Comparison of ENCODE assay signal across 14 cellular contexts in the genomic region with DNA sequence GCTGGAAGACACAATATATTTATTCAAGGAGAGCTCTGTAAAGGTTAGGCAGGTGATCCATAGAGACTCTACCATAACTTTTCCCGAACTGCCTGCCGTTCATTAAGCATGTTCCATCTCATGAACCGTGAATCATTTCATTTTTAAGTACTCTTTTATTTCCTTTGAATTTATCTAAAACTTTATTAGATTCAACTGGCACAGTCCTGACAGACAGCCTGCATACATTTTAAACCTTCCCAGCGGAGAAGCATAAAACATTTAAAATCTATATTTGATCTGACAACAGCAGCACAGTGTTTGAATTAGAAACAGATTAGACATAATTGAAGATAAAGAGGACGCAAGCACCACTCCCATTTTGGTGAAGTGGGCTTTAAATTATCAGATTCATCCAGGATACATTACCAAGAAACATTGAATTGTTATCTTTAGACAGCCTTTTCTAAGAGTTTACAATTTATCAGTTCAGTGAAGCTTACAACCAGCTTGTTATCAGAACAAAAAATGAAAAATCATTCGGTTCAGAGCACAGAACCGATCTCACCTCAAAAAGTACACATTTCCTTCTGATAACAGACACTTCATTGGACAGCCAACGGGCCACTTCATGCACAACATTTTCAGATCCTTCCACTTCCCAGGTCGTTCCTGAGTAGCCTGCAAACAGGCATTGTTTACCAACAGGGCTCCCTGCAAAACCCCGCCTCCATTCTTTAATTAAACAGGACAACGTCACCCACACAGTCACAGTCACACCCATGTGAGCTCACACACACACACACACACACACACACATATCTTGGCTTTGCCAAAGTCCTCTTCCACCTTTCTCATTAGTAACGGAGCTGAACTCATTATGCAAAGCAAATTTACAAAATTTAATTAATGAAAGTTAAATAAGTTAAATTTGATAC.
A peak's percentile ranks its signal among the peaks of the same experiment; 100 is the strongest.
DNase-seq lines count a peak whose midpoint lies in the region; ATAC-seq, FAIRE-seq and TF ChIP-seq lines count a peak whose summit lies in the region.
"Had no signal": no experiment of that assay in that cellular context is flagged by ENCODE, and none has a peak within 500 bp of the region (broad histone marks: within the 10 kb centered on the region; RNA-seq: fewer than 3 reads in every experiment).

No MANE protein-coding gene starts in this region.

- no peak overlapping the region for H2BK5ac ChIP-seq in H9 (ENCODE audit: insufficient read length, low read length)

- no peak overlapping the region for H2BK12ac ChIP-seq in H9 (ENCODE audit: insufficient read length, low read depth, low read length)

- H3K23ac ChIP-seq in H9 (ENCODE audit: insufficient read length, low read depth, low read length): no peak overlapping the region

- no peak for FAIRE-seq in bronchial epithelial cell (lab: Jason Lieb, UNC)
- FAIRE-seq: HTR-8/SVneo had no signal

- no peak overlapping the region for H3T11ph ChIP-seq in H9 (ENCODE audit: low read length)

- H3K4me3 Mint-ChIP-seq in H9: no peak overlapping the region
- H3K4me3 Mint-ChIP-seq in activated T-cell treated with anti-CD3 and anti-CD28 coated beads, Interleukin-2, amount 50 U/mL, for 4 hours: no peak overlapping the region
- H3K4me3 Mint-ChIP-seq: activated CD4-positive, alpha-beta memory T cell treated with anti-CD3 and anti-CD28 coated beads, Interleukin-2, amount 10 ng/mL, durations not matched to agents 7 days and 5 days; natural killer cell had no signal

- no peak for ATAC-seq in activated T-cell treated with anti-CD3 and anti-CD28 coated beads, Interleukin-2, amount 50 U/mL, for 4 hours
- ATAC-seq: natural killer cell had no signal

- H3K18ac ChIP-seq in H9 (ENCODE audit: insufficient read length, low read depth, low read length): no peak overlapping the region

- no peak overlapping the region for H4K8ac ChIP-seq in H9 (replicated peaks; ENCODE audit: insufficient read length, low read depth, low read length)

- no peaks in the 10 kb centered on the region for H4K20me1 ChIP-seq in H9 (ENCODE audit: control insufficient read depth, insufficient read depth, insufficient read length)

- H2AFZ ChIP-seq in H9 (ENCODE audit: low read length): no peak overlapping the region

- H3K27me3 Mint-ChIP-seq in H9 (ENCODE audit: low read depth): no peaks in the 10 kb centered on the region
- peaks cover 17% of the 10 kb centered on the region for H3K27me3 Mint-ChIP-seq in activated T-cell treated with anti-CD3 and anti-CD28 coated beads, Interleukin-2, amount 50 U/mL, for 4 hours (ENCODE audit: low read depth)

- H2BK15ac ChIP-seq in H9 (ENCODE audit: low read depth, low read length): no peak overlapping the region

- H3K36me3 ChIP-seq in bronchial epithelial cell (ENCODE audit: control insufficient read depth, insufficient read depth, low read length): no peaks in the 10 kb centered on the region

- H3K9me3 ChIP-seq in H9 (ENCODE audit: control insufficient read depth, low read depth, low read length): no peaks in the 10 kb centered on the region

- H3K9ac ChIP-seq in H9 (ENCODE audit: extremely low read depth, insufficient read length, low read length): no peak overlapping the region

- WGBS in H9 (ENCODE audit: extremely low coverage, insufficient read length, low lambda C conversion rate): no CpG with 5 or more reads among the region's 12 CpGs

- H3K4me1 ChIP-seq in H9 (ENCODE audit: insufficient read depth, low read length): peaks cover 9% of the 10 kb centered on the region; the same call in 1 of the 2 replicates

- H2AK5ac ChIP-seq in H9 (ENCODE audit: insufficient read length, low read length): no peak overlapping the region

- no peak overlapping the region for H3K4me2 ChIP-seq in H9 (ENCODE audit: insufficient read depth, insufficient read length, low read length)

- H2BK120ac ChIP-seq in H9 (ENCODE audit: low read depth, low read length, poor library complexity, severe bottlenecking): no peak overlapping the region

- H3K4ac ChIP-seq in H9 (ENCODE audit: low read depth, low read length): no peak overlapping the region

- no peaks in the 10 kb centered on the region for H3K9me3 Mint-ChIP-seq in H9
- no peaks in the 10 kb centered on the region for H3K9me3 Mint-ChIP-seq in activated T-cell treated with anti-CD3 and anti-CD28 coated beads, Interleukin-2, amount 50 U/mL, for 4 hours
- H3K9me3 Mint-ChIP-seq: activated CD4-positive, alpha-beta memory T cell treated with anti-CD3 and anti-CD28 coated beads, Interleukin-2, amount 10 ng/mL, durations not matched to agents 7 days and 5 days; natural killer cell had no signal

- DNase-seq in H9: no peak
- peak; percentile 56 for DNase-seq in NCI-H510A (lab: John Stamatoyannopoulos, UW)
- DNase-seq in bronchial epithelial cell (ENCODE audit: low read depth): peak; percentile 50
- peak; percentile 39 for DNase-seq in mucosa of gallbladder (ENCODE audit: low spot score)
- no peak for DNase-seq in activated T-cell treated with anti-CD3 and anti-CD28 coated beads, Interleukin-2, amount 50 U/mL, for 4 hours
- DNase-seq in NCI-H187 (lab: John Stamatoyannopoulos, UW): no peak
- DNase-seq in foreskin melanocyte: no peak
- DNase-seq: activated CD4-positive, alpha-beta memory T cell treated with anti-CD3 and anti-CD28 coated beads, Interleukin-2, amount 10 ng/mL, durations not matched to agents 7 days and 5 days; effector CD4-positive, alpha-beta T cell; GOT3; natural killer cell; NCI-H2171; retina had no signal

- H4K5ac ChIP-seq in H9 (ENCODE audit: insufficient read length, low read depth, low read length): no peak overlapping the region

- H3K79me1 ChIP-seq in H9 (ENCODE audit: insufficient read depth, low read depth, low read length, poor library complexity, severe bottlenecking): no peaks in the 10 kb centered on the region

- H3K4me1 Mint-ChIP-seq in H9: peaks cover 52 to 67% of the 10 kb centered on the region in 2 experiments
- no peaks in the 10 kb centered on the region for H3K4me1 Mint-ChIP-seq in activated T-cell treated with anti-CD3 and anti-CD28 coated beads, Interleukin-2, amount 50 U/mL, for 4 hours (ENCODE audit: low read depth)
- H3K4me1 Mint-ChIP-seq: activated CD4-positive, alpha-beta memory T cell treated with anti-CD3 and anti-CD28 coated beads, Interleukin-2, amount 10 ng/mL, durations not matched to agents 7 days and 5 days; natural killer cell had no signal

- no peaks in the 10 kb centered on the region for H3K23me2 ChIP-seq in H9 (ENCODE audit: insufficient read length, low read depth, low read length, poor library complexity, severe bottlenecking)

- no peaks in the 10 kb centered on the region for H3K79me2 ChIP-seq in H9 (ENCODE audit: insufficient read depth, low read length)

- no peak overlapping the region for H3K4me3 ChIP-seq in bronchial epithelial cell (ENCODE audit: low read depth, low read length)

- no peak overlapping the region for H3K14ac ChIP-seq in H9 (ENCODE audit: insufficient read depth, low read length)

- no peak overlapping the region for H3K27ac ChIP-seq in H9 (ENCODE audit: insufficient read length, low read depth, low read length)

- peak overlapping the region in 2 of 3 experiments; percentile 11 to 61; a peak in 2 of 7 replicates for H3K27ac Mint-ChIP-seq in H9
- H3K27ac Mint-ChIP-seq: activated CD4-positive, alpha-beta memory T cell treated with anti-CD3 and anti-CD28 coated beads, Interleukin-2, amount 10 ng/mL, durations not matched to agents 7 days and 5 days; natural killer cell had no signal

- no peak for TF ChIP-seq CTCF in H9 (conservative IDR thresholded peaks at IDR 0.05)
- TF ChIP-seq CTCF in bronchial epithelial cell (IDR thresholded peaks at IDR 0.05; ENCODE audit: insufficient read depth, low read length, severe bottlenecking): no peak

- no peak overlapping the region for H2BK20ac ChIP-seq in H9 (ENCODE audit: low read depth, low read length, poor library complexity, severe bottlenecking)

- no peak overlapping the region for H3K56ac ChIP-seq in H9 (ENCODE audit: insufficient read length, low read depth, low read length)

- no peaks in the 10 kb centered on the region for H3K27me3 ChIP-seq in H9 (ENCODE audit: insufficient read depth, low read length)
- peaks cover 2% of the 10 kb centered on the region for H3K27me3 ChIP-seq in bronchial epithelial cell (ENCODE audit: control insufficient read depth, insufficient read depth, low read length)

- no peaks in the 10 kb centered on the region; a peak in 1 of 7 replicates for H3K36me3 Mint-ChIP-seq in H9 (ENCODE audit: insufficient read depth in 1 of 3, low read depth in 3 of 3)
- no peaks in the 10 kb centered on the region for H3K36me3 Mint-ChIP-seq in activated T-cell treated with anti-CD3 and anti-CD28 coated beads, Interleukin-2, amount 50 U/mL, for 4 hours (ENCODE audit: insufficient read depth)
- H3K36me3 Mint-ChIP-seq: natural killer cell had no signal

- H4K91ac ChIP-seq in H9 (ENCODE audit: insufficient read length, low read depth, low read length): no peak overlapping the region

Comparison
In these comparisons a context has a peak if more than half of its experiments do, and no peak if none do; other contexts are left out.
1. DNase-seq: peak in NCI-H510A (single experiment), bronchial epithelial cell (single experiment) and mucosa of gallbladder (single experiment); none in H9 (single experiment), activated T-cell treated with anti-CD3 and anti-CD28 coated beads, Interleukin-2, amount 50 U/mL, for 4 hours (single experiment), NCI-H187 (0 of 2) and foreskin melanocyte (single experiment).